ENCODE assay signal across 9 cellular contexts in genomic region chr16:30395992-30396560, GRCh38. TPM values are rescaled to one million over a fixed set of nuclear protein-coding genes. Genes with fewer than 3 reads are reported as not detected.
A peak's percentile ranks its signal among the peaks of the same experiment; 100 is the strongest.
DNase-seq lines count a peak whose midpoint lies in the region; ATAC-seq, FAIRE-seq and TF ChIP-seq lines count a peak whose summit lies in the region.
"Had no signal": no experiment of that assay in that cellular context is flagged by ENCODE, and none has a peak within 500 bp of the region (broad histone marks: within the 10 kb centered on the region; RNA-seq: fewer than 3 reads in every experiment).

No MANE protein-coding gene starts in this region.

- DNase-seq in LNCaP clone FGC (ENCODE audit: low read depth) (no peak), mammary epithelial cell (no peak), GF-D8 (lab: John Stamatoyannopoulos, UW) (no peak), frontal cortex (ENCODE audit: low spot score in 2 of 2) (no peak)

- WGBS in mammary epithelial cell (ENCODE audit: low coverage, missing lambda C conversion rate): 16% methylated on average over 11 of the region's 13 CpGs

- intact Hi-C loops in mammary epithelial cell (cut with micrococcal nuclease): loop anchor here (1.0 kb wide), 1 partner anchor 18 kb away; no protein-coding TSS in a partner anchor

- ATAC-seq in HG03571 (IDR thresholded peaks at IDR 0.05; ENCODE audit: unreplicated experiment) (no peak), HG02970 (IDR thresholded peaks at IDR 0.05; ENCODE audit: low FRiP score, unreplicated experiment) (no peak)

- H3K4me1 ChIP-seq in DOHH2 (ENCODE audit: control insufficient read depth, low read length): peaks cover 40% of the 10 kb centered on the region
- peaks cover 14% of the 10 kb centered on the region for H3K4me1 ChIP-seq in mammary epithelial cell (ENCODE audit: insufficient read depth, low read length)
- H3K4me1 ChIP-seq in muscle layer of duodenum (ENCODE audit: control insufficient read depth in 1 of 2, insufficient read depth in 2 of 2, low read length in 2 of 2): peaks cover 6 to 36% of the 10 kb centered on the region in 2 donors

- H3F3A ChIP-seq in DOHH2 (ENCODE audit: control insufficient read depth, insufficient read depth): peaks cover 4% of the 10 kb centered on the region

- FAIRE-seq in frontal cortex (lab: Jason Lieb, UNC): no peak

- no TSS peak for BruUV-seq in mammary epithelial cell (replicated peaks; lab: Mats Ljungman, UMichigan)

- H3K79me2 ChIP-seq in DOHH2 (ENCODE audit: control insufficient read depth, low read length) (peaks cover 28% of the 10 kb centered on the region), mammary epithelial cell (ENCODE audit: insufficient read depth, low read length) (peaks cover 11% of the 10 kb centered on the region)

- H3K27me3 ChIP-seq in DOHH2 (ENCODE audit: control insufficient read depth, low read length) (no peaks in the 10 kb centered on the region), mammary epithelial cell (ENCODE audit: insufficient read depth, low read length) (no peaks in the 10 kb centered on the region), muscle layer of duodenum (ENCODE audit: low read depth, low read length) (no peaks in the 10 kb centered on the region)

- peak overlapping the region; percentile 99 for H3K4me3 ChIP-seq in DOHH2 (ENCODE audit: low read length)
- H3K4me3 ChIP-seq in LNCaP clone FGC (ENCODE audit: low read depth, low read length): peak overlapping the region; percentile 60
- H3K4me3 ChIP-seq in mammary epithelial cell (replicated peaks in 1 of 3; ENCODE audit: insufficient read depth in 1 of 3, low read depth in 2 of 3, low read length in 3 of 3): peak overlapping the region; percentile 47 to 85 (median 73)
- H3K4me3 ChIP-seq in muscle layer of duodenum (ENCODE audit: low read depth in 1 of 2, low read length in 2 of 2): peak overlapping the region; percentile 70 to 86

- in situ Hi-C loops in mammary epithelial cell (cut with MboI; ENCODE audit: low sequenced_read_pairs in 2 of 2): no loop called here

- H3K27ac ChIP-seq in DOHH2 (ENCODE audit: low read depth, low read length) (peak overlapping the region; percentile 49; the same call in 1 of the 2 replicates), mammary epithelial cell (ENCODE audit: insufficient read depth, low read depth, low read length) (no peak overlapping the region), muscle layer of duodenum (ENCODE audit: low read length) (peak overlapping the region; percentile 37)

- dilution Hi-C loops in mammary epithelial cell (cut with HindIII; ENCODE audit: low sequenced_read_pairs): no loop called here

- peak overlapping the region; percentile 12 for H3K9ac ChIP-seq in mammary epithelial cell (ENCODE audit: insufficient read depth, low read length)

- CTCF ChIA-PET in mammary epithelial cell (lab: Charles Lee; ENCODE audit: low non-redundant PET): no interaction called here

- H3K4me2 ChIP-seq in DOHH2 (ENCODE audit: low read length) (peak overlapping the region; percentile 97), mammary epithelial cell (ENCODE audit: insufficient read depth, low read depth, low read length) (peak overlapping the region; percentile 81)

- no peak for TF ChIP-seq CTCF in DOHH2 (IDR thresholded peaks at IDR 0.05; ENCODE audit: low read depth, low read length, poor library complexity, severe bottlenecking)
- TF ChIP-seq CTCF in LNCaP clone FGC (IDR thresholded peaks at IDR 0.05; ENCODE audit: control insufficient read depth, extremely low read depth, insufficient read depth): no peak
- no peak for TF ChIP-seq CTCF in mammary epithelial cell (conservative IDR thresholded peaks at IDR 0.05 in 1 of 2, IDR thresholded peaks at IDR 0.05 in 1 of 2; ENCODE audit: extremely low read depth in 1 of 2, insufficient read depth in 1 of 2, low read depth in 1 of 2, low read length in 2 of 2)

- H4K20me1 ChIP-seq in DOHH2 (ENCODE audit: control insufficient read depth, insufficient read depth, low read depth, low read length): peaks cover 3% of the 10 kb centered on the region; the same call in 1 of the 2 replicates
- H4K20me1 ChIP-seq in mammary epithelial cell (ENCODE audit: insufficient read depth, low read length): no peaks in the 10 kb centered on the region

- peak overlapping the region; percentile 88 for H2AFZ ChIP-seq in mammary epithelial cell (ENCODE audit: low read depth, low read length)

- H3K36me3 ChIP-seq in DOHH2 (ENCODE audit: control insufficient read depth, low read length) (peaks cover 31% of the 10 kb centered on the region), mammary epithelial cell (ENCODE audit: insufficient read depth, low read length) (no peaks in the 10 kb centered on the region), muscle layer of duodenum (ENCODE audit: control insufficient read depth in 1 of 2, insufficient read depth in 2 of 2, low read length in 2 of 2) (peaks cover 0 to 15% of the 10 kb centered on the region in 2 donors)

- no peaks in the 10 kb centered on the region for H3K9me3 ChIP-seq in DOHH2 (ENCODE audit: control insufficient read depth, insufficient read depth, low read length)
- no peaks in the 10 kb centered on the region for H3K9me3 ChIP-seq in mammary epithelial cell (replicated peaks; ENCODE audit: insufficient read depth, low read length)
- H3K9me3 ChIP-seq in muscle layer of duodenum (ENCODE audit: control insufficient read depth in 1 of 2, low read length in 2 of 2): no peaks in the 10 kb centered on the region

- no peaks in the 10 kb centered on the region for H3K9me2 ChIP-seq in DOHH2 (replicated peaks; ENCODE audit: control insufficient read depth, low read length)

RNA-seq across cellular contexts. Expression of gene ZNF48, which starts 0.9 kb away (rescaled TPM):
- total RNA-seq in mammary epithelial cell: 10 to 100 TPM in 1 of 2 donors, 1 to 10 TPM in 1; 8.8 to 17.7 TPM
- polyA plus RNA-seq in mammary epithelial cell: 4.7 TPM
- 17.0 TPM for polyA minus RNA-seq in mammary epithelial cell
- total RNA-seq in frontal cortex: 39.9 TPM

RNA-seq across cellular contexts. Expression of gene ZNF771, which starts 11.3 kb away (rescaled TPM):
- 1 to 10 TPM; 6.3 to 6.5 TPM for total RNA-seq in mammary epithelial cell
- 3.3 TPM for polyA plus RNA-seq in mammary epithelial cell
- polyA minus RNA-seq in mammary epithelial cell: not detected
- 9.0 TPM for total RNA-seq in frontal cortex

RNA-seq across cellular contexts. Expression of gene SEPTIN1, which starts 13.7 kb away (rescaled TPM):
- total RNA-seq in mammary epithelial cell (1 to 10 TPM in 1 of 2 donors, not detected in 1; 2.0 TPM), frontal cortex (not detected)
- 0.03 TPM for polyA plus RNA-seq in mammary epithelial cell
- not detected for polyA minus RNA-seq in mammary epithelial cell

RNA-seq across cellular contexts. Expression of gene MYL11, which starts 21.5 kb away (rescaled TPM):
- not detected for total RNA-seq in mammary epithelial cell
- polyA plus RNA-seq in mammary epithelial cell: 0.29 TPM
- not detected for polyA minus RNA-seq in mammary epithelial cell
- not detected for total RNA-seq in frontal cortex
- total RNA-seq: T-helper 2 cell treated with Interferon-gamma antibody and Interleukin-4, amounts not matched to agents 100 ng/mL and 5 ng/mL, for 36 hours had no signal

RNA-seq across cellular contexts. Expression of gene TBC1D10B, which starts 25.8 kb away (rescaled TPM):
- 10 to 100 TPM; 27.3 to 45.5 TPM for total RNA-seq in mammary epithelial cell
- polyA plus RNA-seq in mammary epithelial cell: 26.3 TPM
- polyA minus RNA-seq in mammary epithelial cell: 49.4 TPM
- 25.3 TPM for total RNA-seq in frontal cortex
